ENCODE assay signal across 1 cellular context in genomic region chr11:9747816-9748215, GRCh38.
TF ChIP-seq lines count a peak whose summit lies in the region.

No MANE protein-coding gene starts in this region.

TF ChIP-seq in K562, 482 proteins besides CTCF, POLR2A, EP300 and RAD21 (continued from another document):
- no peak for TF ChIP-seq CREB5 (CRISPR knock-in tag; IDR thresholded peaks at IDR 0.05)
- no peak for TF ChIP-seq HMG20A (CRISPR knock-in tag; conservative IDR thresholded peaks at IDR 0.05)
- TF ChIP-seq PTTG1 (tag; IDR thresholded peaks at IDR 0.05; ENCODE audit: low read depth), result no peak
- no peak for TF ChIP-seq SNIP1 (IDR thresholded peaks at IDR 0.05; ENCODE audit: low read depth)
- TF ChIP-seq FIP1L1 (IDR thresholded peaks at IDR 0.05; ENCODE audit: low read depth, low read length, poor library complexity, severe bottlenecking), result no peak
- TF ChIP-seq ZNF121 (CRISPR knock-in tag; conservative IDR thresholded peaks at IDR 0.05), result no peak
- no peak for TF ChIP-seq ZNF77 (CRISPR knock-in tag; IDR thresholded peaks at IDR 0.05)
- TF ChIP-seq PCBP1 (IDR thresholded peaks at IDR 0.05; ENCODE audit: low read depth, low read length, poor library complexity, severe bottlenecking), result no peak
